Comparison of ENCODE assay signal across 21 cellular contexts in the genomic region with DNA sequence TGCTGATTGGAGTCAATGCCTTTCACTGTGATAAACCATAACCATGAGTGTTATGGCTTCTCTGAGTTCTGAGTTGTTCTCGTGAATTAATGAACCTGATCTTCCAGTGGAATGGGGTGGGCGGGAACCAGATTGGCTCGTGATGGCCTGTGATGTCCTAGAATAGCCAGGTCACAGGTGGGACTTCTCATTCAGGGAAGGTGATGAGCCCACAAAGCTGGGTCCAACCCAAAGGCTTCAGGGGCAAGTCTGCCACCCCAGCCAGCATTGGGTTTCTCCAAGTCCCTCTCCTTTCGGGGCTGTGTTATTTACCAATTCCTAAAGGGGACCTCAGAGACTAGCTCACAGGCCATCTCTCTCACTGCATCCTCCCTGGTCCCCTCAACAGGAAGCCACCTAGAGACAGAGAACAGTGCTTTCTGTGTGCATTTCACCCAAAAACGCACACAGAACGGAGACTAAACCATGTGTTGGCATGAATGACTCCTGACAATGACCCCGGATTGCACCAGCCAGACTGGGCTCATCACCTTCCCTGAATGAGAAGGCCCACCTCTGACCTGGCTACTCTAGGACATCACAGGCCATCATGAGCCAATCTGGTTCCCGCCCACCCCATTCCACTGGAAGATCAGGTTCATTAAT.
A peak's percentile ranks its signal among the peaks of the same experiment; 100 is the strongest.
DNase-seq lines count a peak whose midpoint lies in the region; ATAC-seq, FAIRE-seq and TF ChIP-seq lines count a peak whose summit lies in the region.
"Had no signal": no experiment of that assay in that cellular context is flagged by ENCODE, and none has a peak within 500 bp of the region (broad histone marks: within the 10 kb centered on the region; RNA-seq: fewer than 3 reads in every experiment).

No MANE protein-coding gene starts in this region.

- H3K27ac ChIP-seq in GM12878 (ENCODE audit: control insufficient read depth, insufficient read depth), result no peak overlapping the region
- H3K27ac ChIP-seq in suprapubic skin, result no peak overlapping the region
- H3K27ac ChIP-seq: 22Rv1, Peyer's patch, SJSA1 had no signal

- peaks cover 4% of the 10 kb centered on the region for H3K27me3 Mint-ChIP-seq in activated CD4-positive, alpha-beta T cell treated with anti-CD3 and anti-CD28 coated beads, Interleukin-2, amount 10 ng/mL, durations not matched to agents 24 days and 14 days

- SMC1A ChIA-PET in GM12878 (lab: Charles Lee; ENCODE audit: uncharacterized antibody, unreplicated experiment), result interaction anchor here (1.3 to 1.9 kb wide), 2 partner anchors 224 to 228 kb away, joined by 6 to 7 read pairs; no protein-coding TSS in a partner anchor

- no peaks in the 10 kb centered on the region; the same call in 1 of the 2 replicates for H4K20me1 ChIP-seq in GM12878 (ENCODE audit: control insufficient read depth, insufficient read depth)

- no peaks in the 10 kb centered on the region for H3K27me3 ChIP-seq in GM12878 (replicated peaks in 1 of 2; ENCODE audit: control insufficient read depth in 2 of 2, insufficient read depth in 2 of 2, low read length in 1 of 2)
- peaks cover 9% of the 10 kb centered on the region for H3K27me3 ChIP-seq in suprapubic skin
- H3K27me3 ChIP-seq: Peyer's patch, SJSA1 had no signal

- intact Hi-C loops in activated CD4-positive, alpha-beta T cell treated with anti-CD3 and anti-CD28 coated beads, Interleukin-2, amount 10 ng/mL, durations not matched to agents 24 days and 14 days (cut with micrococcal nuclease), result no loop called here
- intact Hi-C loops in GM12878 (cut with micrococcal nuclease; ENCODE audit: unreplicated experiment) (no loop called here), sciatic nerve (cut with DNase I) (no loop called here)

- in situ Hi-C loops in GM12878 (cut with MboI), result no loop called here

- no peak for TF ChIP-seq RAD21 in GM12878 (IDR thresholded peaks at IDR 0.05; ENCODE audit: insufficient read depth, low read depth, low read length)

- no peak for TF ChIP-seq CTCF in GM12878 (IDR thresholded peaks at IDR 0.05 in 2 of 3, conservative IDR thresholded peaks at IDR 0.05 in 1 of 3; ENCODE audit: control insufficient read depth in 2 of 3, extremely low read depth in 1 of 3, insufficient read depth in 1 of 3, low read depth in 3 of 3, low read length in 3 of 3)
- no peak for TF ChIP-seq CTCF in suprapubic skin (IDR thresholded peaks at IDR 0.05)

- no peak overlapping the region for H3K4me3 Mint-ChIP-seq in activated CD4-positive, alpha-beta T cell treated with anti-CD3 and anti-CD28 coated beads, Interleukin-2, amount 10 ng/mL, durations not matched to agents 24 days and 14 days
- H3K4me3 Mint-ChIP-seq: CD14-positive monocyte had no signal

- no peaks in the 10 kb centered on the region for H3K9me3 Mint-ChIP-seq in activated CD4-positive, alpha-beta T cell treated with anti-CD3 and anti-CD28 coated beads, Interleukin-2, amount 10 ng/mL, durations not matched to agents 24 days and 14 days

- no peak overlapping the region for H3K9ac ChIP-seq in GM12878 (ENCODE audit: control insufficient read depth, insufficient read depth, low read length)

- H3K27ac Mint-ChIP-seq in activated CD4-positive, alpha-beta T cell treated with anti-CD3 and anti-CD28 coated beads, Interleukin-2, amount 10 ng/mL, durations not matched to agents 24 days and 14 days, result no peak overlapping the region

- CTCF ChIA-PET in GM12878 (lab: Yijun Ruan, JAX), result interaction anchor here (1.4 to 2.5 kb wide), 2 partner anchors 10 to 621 kb away, joined by 3 to 8 read pairs; no protein-coding TSS in a partner anchor

- H2AFZ ChIP-seq in GM12878 (ENCODE audit: control insufficient read depth, low read depth, low read length), result no peak overlapping the region

- H3K4me3 ChIP-seq in GM12878 (no peak overlapping the region), suprapubic skin (no peak overlapping the region)
- H3K4me3 ChIP-seq: HAP-1, Peyer's patch, SJSA1 had no signal

- FAIRE-seq in GM12878 (lab: Jason Lieb, UNC), result peak; percentile 35

- peak; percentile 49 for DNase-seq in activated CD4-positive, alpha-beta T cell treated with anti-CD3 and anti-CD28 coated beads, Interleukin-2, amount 10 ng/mL, durations not matched to agents 24 days and 14 days
- no peak for DNase-seq in activated CD4-positive, alpha-beta T cell treated with anti-CD3 and anti-CD28 coated beads, Interleukin-2, amount 50 U/mL, for 4 hours
- DNase-seq in GM12878 (ENCODE audit: low read depth, low spot score) (no peak), islet precursor cell (peak; percentile 35), ureter (ENCODE audit: low spot score) (peak; percentile 25), suprapubic skin (ENCODE audit: low spot score in 2 of 2) (no peak), GM19238 (ENCODE audit: insufficient read length, low spot score) (no peak), sciatic nerve (ENCODE audit: low spot score) (no peak)
- DNase-seq: DMS 273 treated with DMSO at 0.1 percent for 48 hours; DND-41; NCI-H1092 treated with DMSO at 0.1 percent for 48 hours; NCI-H146; NCI-H2081; NCI-H2171 treated with DMSO at 0.1 percent for 48 hours; NCI-H446; NK-92 treated with Interleukin-12 subunit alpha and Interleukin-12 subunit beta, amount 100 ng/mL, for 24 hours; Peyer's patch had no signal

- peaks cover 22% of the 10 kb centered on the region for H3K4me1 Mint-ChIP-seq in activated CD4-positive, alpha-beta T cell treated with anti-CD3 and anti-CD28 coated beads, Interleukin-2, amount 10 ng/mL, durations not matched to agents 24 days and 14 days

- 91% methylated on average over 8 of the region's 8 CpGs for WGBS in GM12878 (ENCODE audit: insufficient coverage, insufficient replicate concordance, low lambda C conversion rate, missing lambda C conversion rate)
- 90% methylated on average over 6 of the region's 8 CpGs for WGBS in suprapubic skin

- H3K4me1 ChIP-seq in GM12878 (ENCODE audit: control insufficient read depth, insufficient read depth, low read length) (peaks cover 18% of the 10 kb centered on the region), suprapubic skin (peaks cover 8% of the 10 kb centered on the region)
- H3K4me1 ChIP-seq: HAP-1 had no signal

- RAD21 ChIA-PET in GM12878 (lab: Charles Lee; ENCODE audit: unreplicated experiment), result no interaction called here

- POLR2A ChIA-PET in GM12878 (lab: Charles Lee), result interaction anchor here (1.2 to 1.4 kb wide), 2 partner anchors 78 to 194 kb away, joined by 3 read pairs; no protein-coding TSS in a partner anchor

- TF ChIP-seq EP300 in GM12878 (IDR thresholded peaks at IDR 0.05; ENCODE audit: borderline replicate concordance in 1 of 2, control insufficient read depth in 1 of 2, low read depth in 2 of 2, low read length in 2 of 2) (no peak), suprapubic skin (IDR thresholded peaks at IDR 0.05) (no peak)

- H3K9me3 ChIP-seq in GM12878 (replicated peaks; ENCODE audit: control insufficient read depth, insufficient read depth, low read length) (no peaks in the 10 kb centered on the region), suprapubic skin (no peaks in the 10 kb centered on the region)
- H3K9me3 ChIP-seq: HAP-1, Peyer's patch, SJSA1 had no signal

- ATAC-seq in GM12878 (no peak), sciatic nerve (no peak)

- no peak overlapping the region for H3K4me2 ChIP-seq in GM12878 (ENCODE audit: control insufficient read depth, insufficient read depth)

- peaks cover 5% of the 10 kb centered on the region for H3K36me3 Mint-ChIP-seq in activated CD4-positive, alpha-beta T cell treated with anti-CD3 and anti-CD28 coated beads, Interleukin-2, amount 10 ng/mL, durations not matched to agents 24 days and 14 days (ENCODE audit: low read depth)

- no TSS peak for BruUV-seq in GM12878 (replicated peaks; lab: Mats Ljungman, UMichigan)

- H3K79me2 ChIP-seq in GM12878 (ENCODE audit: control insufficient read depth, insufficient read depth, low read length), result no peaks in the 10 kb centered on the region

- H3K36me3 ChIP-seq in GM12878 (ENCODE audit: control insufficient read depth in 2 of 2, insufficient read depth in 2 of 2, low read length in 1 of 2), result no peaks in the 10 kb centered on the region
- no peaks in the 10 kb centered on the region for H3K36me3 ChIP-seq in suprapubic skin
- H3K36me3 ChIP-seq: HAP-1, Peyer's patch, SJSA1 had no signal

- TF ChIP-seq POLR2A in GM12878 (IDR thresholded peaks at IDR 0.05; ENCODE audit: low read depth, low read length), result 0 out of 2 replicates have a peak, but pooled peaks have one; percentile 1
- TF ChIP-seq POLR2A in suprapubic skin (IDR thresholded peaks at IDR 0.05), result no peak

TF ChIP-seq in GM12878, 131 proteins besides CTCF, POLR2A, EP300 and RAD21:
- no peak for TF ChIP-seq RCOR1 (conservative IDR thresholded peaks at IDR 0.05; ENCODE audit: low read depth, low read length)
- no peak for TF ChIP-seq FOXM1 (IDR thresholded peaks at IDR 0.05; ENCODE audit: low read depth, low read length)
- TF ChIP-seq MEF2A (IDR thresholded peaks at IDR 0.05; ENCODE audit: insufficient read depth, low read depth, low read length), result no peak
- no peak for TF ChIP-seq SREBF2 (IDR thresholded peaks at IDR 0.05; ENCODE audit: low read length)
- TF ChIP-seq, protein P1, sequence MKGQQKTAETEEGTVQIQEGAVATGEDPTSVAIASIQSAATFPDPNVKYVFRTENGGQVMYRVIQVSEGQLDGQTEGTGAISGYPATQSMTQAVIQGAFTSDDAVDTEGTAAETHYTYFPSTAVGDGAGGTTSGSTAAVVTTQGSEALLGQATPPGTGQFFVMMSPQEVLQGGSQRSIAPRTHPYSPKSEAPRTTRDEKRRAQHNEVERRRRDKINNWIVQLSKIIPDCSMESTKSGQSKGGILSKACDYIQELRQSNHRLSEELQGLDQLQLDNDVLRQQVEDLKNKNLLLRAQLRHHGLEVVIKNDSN (IDR thresholded peaks at IDR 0.05; ENCODE audit: borderline replicate concordance, extremely low read length, insufficient read depth, low read depth, low read length), result no peak
- TF ChIP-seq SIX5 (IDR thresholded peaks at IDR 0.05; ENCODE audit: low read depth, low read length, severe bottlenecking), result no peak
- no peak for TF ChIP-seq RFX5 (IDR thresholded peaks at IDR 0.05; ENCODE audit: low read depth, low read length)
- no peak for TF ChIP-seq RELA (IDR thresholded peaks at IDR 0.05; ENCODE audit: borderline replicate concordance, partially characterized antibody)
- TF ChIP-seq LARP7 (IDR thresholded peaks at IDR 0.05), result no peak
- TF ChIP-seq ZZZ3 (IDR thresholded peaks at IDR 0.05; ENCODE audit: control insufficient read depth, insufficient read length, low read depth), result no peak
- TF ChIP-seq BHLHE40 (IDR thresholded peaks at IDR 0.05; ENCODE audit: borderline replicate concordance in 1 of 2, low read depth in 2 of 2, low read length in 1 of 2), result no peak
- no peak for TF ChIP-seq MEF2B (IDR thresholded peaks at IDR 0.05; ENCODE audit: partially characterized antibody, poor library complexity, severe bottlenecking)
- TF ChIP-seq KLF5 (IDR thresholded peaks at IDR 0.05; ENCODE audit: partially characterized antibody), result no peak
- no peak for TF ChIP-seq RB1 (IDR thresholded peaks at IDR 0.05; ENCODE audit: borderline replicate concordance)
- TF ChIP-seq FOXK2 (IDR thresholded peaks at IDR 0.05), result no peak
- TF ChIP-seq ESRRA (IDR thresholded peaks at IDR 0.05; ENCODE audit: low read length), result no peak
- TF ChIP-seq ZSCAN29 (IDR thresholded peaks at IDR 0.05), result no peak
TF ChIP-seq in GM12878: peak in this region for 0.

Comparison
In these comparisons a context has a peak if more than half of its experiments do, and no peak if none do; other contexts are left out.
1. DNase-seq: peak in activated CD4-positive, alpha-beta T cell treated with anti-CD3 and anti-CD28 coated beads, Interleukin-2, amount 10 ng/mL, durations not matched to agents 24 days and 14 days (single experiment), islet precursor cell (single experiment) and ureter (single experiment); none in activated CD4-positive, alpha-beta T cell treated with anti-CD3 and anti-CD28 coated beads, Interleukin-2, amount 50 U/mL, for 4 hours (0 of 2), GM12878 (single experiment), suprapubic skin (0 of 2), GM19238 (single experiment) and sciatic nerve (single experiment).